Comparison of ENCODE assay signal across 8 cellular contexts in the genomic region with DNA sequence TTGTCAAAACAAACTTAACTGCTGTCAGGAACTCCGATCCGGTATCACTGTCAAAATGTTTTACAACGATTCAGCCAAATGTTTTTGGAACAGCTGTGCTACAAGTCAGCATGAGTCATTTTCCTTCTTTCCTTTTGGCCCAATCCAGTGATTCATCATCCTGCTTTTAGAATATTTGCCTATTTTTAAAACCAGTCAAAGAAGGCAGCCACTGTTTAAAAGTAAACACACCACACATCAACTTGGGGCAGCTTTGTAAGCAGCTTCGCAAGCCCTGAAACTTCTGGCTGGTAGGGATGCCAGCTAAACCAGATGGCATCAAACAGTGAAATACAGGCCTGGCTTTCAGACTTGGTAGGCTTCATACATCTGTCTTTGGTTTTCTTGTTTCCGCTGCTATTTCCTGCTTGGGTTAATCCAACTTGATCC. TPM values are rescaled to one million over a fixed set of nuclear protein-coding genes. Genes with fewer than 3 reads are reported as not detected.
A peak's percentile ranks its signal among the peaks of the same experiment; 100 is the strongest.
DNase-seq lines count a peak whose midpoint lies in the region; ATAC-seq, FAIRE-seq and TF ChIP-seq lines count a peak whose summit lies in the region.

No MANE protein-coding gene starts in this region.

- H3K4me1 ChIP-seq in astrocyte (ENCODE audit: insufficient read depth, low read length) (peaks cover 50% of the 10 kb centered on the region), uterus (peaks cover 0 to 6% of the 10 kb centered on the region in 2 donors)

- H3K9ac ChIP-seq in astrocyte (ENCODE audit: low read length): peak overlapping the region; percentile 71

- TF ChIP-seq POLR2A in uterus (IDR thresholded peaks at IDR 0.05): no peak

- H3K9me3 Mint-ChIP-seq in activated naive CD4-positive, alpha-beta T cell treated with anti-CD3 and anti-CD28 coated beads, Interleukin-2, amount 50 U/mL, for 24 hours: no peaks in the 10 kb centered on the region
- H3K9me3 Mint-ChIP-seq in astrocyte (ENCODE audit: unreplicated experiment): no peaks in the 10 kb centered on the region

- H3K27ac ChIP-seq in astrocyte (ENCODE audit: low read depth, low read length): peak overlapping the region; percentile 94
- peak overlapping the region; percentile 77 to 83 for H3K27ac ChIP-seq in uterus

- no peak for TF ChIP-seq CTCF in astrocyte (IDR thresholded peaks at IDR 0.05; ENCODE audit: insufficient read depth, low read depth, low read length)
- no peak for TF ChIP-seq CTCF in uterus (IDR thresholded peaks at IDR 0.05)

- peak overlapping the region; percentile 75 for H3K4me2 ChIP-seq in astrocyte (ENCODE audit: low read length)

- no peak overlapping the region for H2AFZ ChIP-seq in astrocyte (ENCODE audit: low read depth, low read length)

- peak overlapping the region; percentile 23 for H3K4me3 Mint-ChIP-seq in activated naive CD4-positive, alpha-beta T cell treated with anti-CD3 and anti-CD28 coated beads, Interleukin-2, amount 50 U/mL, for 24 hours
- H3K4me3 Mint-ChIP-seq in astrocyte (ENCODE audit: unreplicated experiment): no peak overlapping the region

- H3K27ac Mint-ChIP-seq in activated naive CD4-positive, alpha-beta T cell treated with anti-CD3 and anti-CD28 coated beads, Interleukin-2, amount 50 U/mL, for 24 hours: peak overlapping the region; percentile 35
- H3K27ac Mint-ChIP-seq in astrocyte (ENCODE audit: unreplicated experiment): peak overlapping the region; percentile 92

- FAIRE-seq in astrocyte (lab: Jason Lieb, UNC): peak; percentile 45

- intact Hi-C loops in uterus (cut with DNase I; ENCODE audit: low total_unique reads): no loop called here

- ATAC-seq in GM21360 (IDR thresholded peaks at IDR 0.05; ENCODE audit: unreplicated experiment): no peak
- no peak for ATAC-seq in HG03571 (IDR thresholded peaks at IDR 0.05; ENCODE audit: unreplicated experiment)

- no peaks in the 10 kb centered on the region for H3K27me3 Mint-ChIP-seq in activated naive CD4-positive, alpha-beta T cell treated with anti-CD3 and anti-CD28 coated beads, Interleukin-2, amount 50 U/mL, for 24 hours
- no peaks in the 10 kb centered on the region for H3K27me3 Mint-ChIP-seq in astrocyte (ENCODE audit: low read depth, unreplicated experiment)

- H3K4me1 Mint-ChIP-seq in activated naive CD4-positive, alpha-beta T cell treated with anti-CD3 and anti-CD28 coated beads, Interleukin-2, amount 50 U/mL, for 24 hours: peaks cover 7% of the 10 kb centered on the region
- peaks cover 48% of the 10 kb centered on the region for H3K4me1 Mint-ChIP-seq in astrocyte (ENCODE audit: low read depth, unreplicated experiment)

- H3K36me3 ChIP-seq in astrocyte (ENCODE audit: insufficient read depth, low read length): peaks cover 14% of the 10 kb centered on the region
- H3K36me3 ChIP-seq in uterus: no peaks in the 10 kb centered on the region

- peaks cover 2% of the 10 kb centered on the region for H3K36me3 Mint-ChIP-seq in activated naive CD4-positive, alpha-beta T cell treated with anti-CD3 and anti-CD28 coated beads, Interleukin-2, amount 50 U/mL, for 24 hours
- peaks cover 8% of the 10 kb centered on the region for H3K36me3 Mint-ChIP-seq in astrocyte (ENCODE audit: low read depth, unreplicated experiment)

- H3K27me3 ChIP-seq in astrocyte (ENCODE audit: insufficient read depth, low read length): no peaks in the 10 kb centered on the region
- no peaks in the 10 kb centered on the region for H3K27me3 ChIP-seq in uterus

- no peaks in the 10 kb centered on the region for H4K20me1 ChIP-seq in astrocyte (ENCODE audit: insufficient read depth, low read length)

- DNase-seq in activated naive CD4-positive, alpha-beta T cell treated with Interleukin-2 at 50 U/mL for 16 hours: no peak
- DNase-seq in astrocyte (ENCODE audit: low read depth) (peak; percentile 91), kidney tubule cell (ENCODE audit: low spot score) (peak; percentile 89), uterus (no peak), retina (no peak)

- no peaks in the 10 kb centered on the region for H3K9me3 ChIP-seq in astrocyte (ENCODE audit: insufficient read depth, low read depth, low read length)
- no peaks in the 10 kb centered on the region for H3K9me3 ChIP-seq in uterus

- peaks cover 27% of the 10 kb centered on the region for H3K79me2 ChIP-seq in astrocyte (ENCODE audit: insufficient read depth, low read length)

- H3K4me3 ChIP-seq in astrocyte (ENCODE audit: insufficient read depth, low read depth, low read length) (peak overlapping the region; percentile 25), uterus (no peak overlapping the region)

RNA-seq across cellular contexts. Expression of gene MAP3K7CL, which starts 14.9 kb away (rescaled TPM):
- total RNA-seq in astrocyte (67.3 and 75.2 TPM in 2 replicates), uterus (1 to 10 TPM; 2.3 to 7.3 (median 5.5) TPM)

Comparison
In these comparisons a context has a peak if more than half of its experiments do, and no peak if none do; other contexts are left out.
1. DNase-seq: peak in astrocyte (single experiment) and kidney tubule cell (single experiment); none in activated naive CD4-positive, alpha-beta T cell treated with Interleukin-2 at 50 U/mL for 16 hours (single experiment), uterus (0 of 2) and retina (single experiment).